ENCODE assay signal across 9 cellular contexts in the genomic region with DNA sequence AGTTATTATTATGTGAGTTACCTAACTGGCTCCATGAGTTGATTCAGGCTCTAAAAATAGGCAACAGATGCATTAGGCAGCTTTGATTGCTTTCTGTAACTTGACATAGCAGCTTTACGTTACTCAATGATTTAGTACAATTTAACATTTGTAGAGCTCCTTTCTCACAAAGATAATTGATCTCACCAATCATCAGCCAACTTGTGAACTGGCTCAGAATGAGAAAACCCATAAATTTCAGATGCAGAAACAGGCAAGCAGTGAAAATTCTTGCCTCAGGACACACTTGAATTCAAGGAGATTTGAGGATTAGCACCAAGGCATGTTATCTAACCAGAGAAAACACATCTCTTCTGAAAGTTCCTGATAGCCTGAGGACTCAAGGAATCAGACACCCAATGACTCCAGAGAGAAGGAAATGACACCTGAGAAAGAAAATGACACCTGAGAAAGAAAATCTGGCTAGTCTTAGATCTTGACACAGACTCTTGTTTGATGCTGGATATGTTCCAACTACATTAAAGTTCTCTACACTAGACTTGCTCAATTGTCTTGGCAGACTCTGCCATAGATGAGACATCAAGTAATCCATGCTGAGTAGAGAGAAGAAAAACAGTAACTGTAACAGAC.
DNase-seq lines count a peak whose midpoint lies in the region; ATAC-seq, FAIRE-seq and TF ChIP-seq lines count a peak whose summit lies in the region.
"Had no signal": no experiment of that assay in that cellular context is flagged by ENCODE, and none has a peak within 500 bp of the region (broad histone marks: within the 10 kb centered on the region; RNA-seq: fewer than 3 reads in every experiment).

No MANE protein-coding gene starts in this region.

- no peaks in the 10 kb centered on the region for H3K79me1 ChIP-seq in IMR-90 (ENCODE audit: low read depth in 1 of 2, low read length in 2 of 2)

- no peak overlapping the region for H3K18ac ChIP-seq in IMR-90 (ENCODE audit: low read depth, low read length)

- POLR2A ChIA-PET in A549 (lab: Yijun Ruan, JAX), result interaction anchor here (0.7 kb wide), 1 partner anchor 368 kb away, joined by 3 read pairs; no protein-coding TSS in a partner anchor
- POLR2A ChIA-PET in IMR-90 (lab: Charles Lee; ENCODE audit: unreplicated experiment), result no interaction called here

- H3K9me1 ChIP-seq in IMR-90 (ENCODE audit: insufficient read depth, low read length), result no peaks in the 10 kb centered on the region

- H3K4me2 ChIP-seq in A549, result peak overlapping the region; percentile 7; the same call in 1 of the 3 replicates
- no peak overlapping the region for H3K4me2 ChIP-seq in IMR-90 (ENCODE audit: low read depth, low read length)

- no peak overlapping the region for H2AK9ac ChIP-seq in IMR-90 (replicated peaks; ENCODE audit: low read depth, low read length, poor library complexity)

- dilution Hi-C loops in IMR-90 (cut with HindIII; ENCODE audit: low sequenced_read_pairs, unreplicated experiment), result no loop called here

- TF ChIP-seq CTCF in A549 (IDR thresholded peaks at IDR 0.05) (no peak), IMR-90 (conservative IDR thresholded peaks at IDR 0.05; ENCODE audit: low read depth, low read length) (no peak), choroid plexus epithelial cell (conservative IDR thresholded peaks at IDR 0.05; ENCODE audit: low read depth, low read length) (no peak), GM13977 (IDR thresholded peaks at IDR 0.05; ENCODE audit: extremely low read depth, insufficient read depth, missing control alignments) (no peak)

- H3K4ac ChIP-seq in IMR-90 (ENCODE audit: low read depth, low read length), result no peak overlapping the region

- ATAC-seq in A549 (no peak), GM19035 (IDR thresholded peaks at IDR 0.05; ENCODE audit: unreplicated experiment) (peak; percentile 37), IMR-90 (ENCODE audit: low read depth) (no peak)

- H4K20me1 ChIP-seq in IMR-90 (ENCODE audit: insufficient read depth, low read length), result no peaks in the 10 kb centered on the region

- TF ChIP-seq RAD21 in A549 (conservative IDR thresholded peaks at IDR 0.05 in 1 of 2, IDR thresholded peaks at IDR 0.05 in 1 of 2), result no peak
- TF ChIP-seq RAD21 in IMR-90 (IDR thresholded peaks at IDR 0.05; ENCODE audit: low read length), result no peak

- H3K14ac ChIP-seq in IMR-90 (replicated peaks; ENCODE audit: low read depth, low read length), result no peak overlapping the region

- intact Hi-C loops in IMR-90 (cut with micrococcal nuclease), result no loop called here

- H3K27me3 ChIP-seq in IMR-90 (ENCODE audit: control insufficient read depth, insufficient read depth, low read length), result no peaks in the 10 kb centered on the region

- no peak overlapping the region for H2BK5ac ChIP-seq in IMR-90 (ENCODE audit: low read depth, low read length, poor library complexity, severe bottlenecking)

- H3K4me3 ChIP-seq in A549, result no peak overlapping the region
- H3K4me3 ChIP-seq in IMR-90 (ENCODE audit: insufficient read depth, low read depth, low read length), result no peak overlapping the region
- H3K4me3 ChIP-seq in choroid plexus epithelial cell (ENCODE audit: low read depth, low read length), result no peak overlapping the region
- H3K4me3 ChIP-seq: lower lobe of right lung had no signal

- H2BK15ac ChIP-seq in IMR-90 (ENCODE audit: low read depth, low read length), result no peak overlapping the region

- H3K36me3 ChIP-seq in IMR-90 (ENCODE audit: control insufficient read depth, insufficient read depth, low read length), result no peaks in the 10 kb centered on the region
- H3K36me3 ChIP-seq: lower lobe of right lung had no signal

- 72% methylated on average over 1 of the region's 1 CpG for WGBS in A549 (ENCODE audit: missing lambda C conversion rate)
- WGBS in IMR-90 (ENCODE audit: extremely low coverage in 2 of 2, insufficient read length in 1 of 2), 2 experiments, result 80% methylated on average over 1 of the region's 1 CpG; no CpG with 5 or more reads in 1 of the 2 experiments

- H3K9ac ChIP-seq in IMR-90 (ENCODE audit: low read depth, low read length), result no peak overlapping the region

- H2BK20ac ChIP-seq in IMR-90 (ENCODE audit: low read depth, low read length), result no peak overlapping the region

- DNase-seq in A549 (ENCODE audit: low read depth in 1 of 2, low spot score in 1 of 2), result peak in 1 of 2 experiments; percentile 6
- DNase-seq in IMR-90, result peak; percentile 87
- peak; percentile 93 for DNase-seq in choroid plexus epithelial cell (ENCODE audit: low read depth)
- no peak for DNase-seq in NOMO-1 treated with dmso at 0.1 percent for 144 hours (lab: John Stamatoyannopoulos, UW; ENCODE audit: unreplicated experiment)
- DNase-seq in GM13977 (ENCODE audit: low spot score), result no peak
- DNase-seq in T1000 (lab: John Stamatoyannopoulos, UW), result no peak
- DNase-seq in activated CD8-positive, alpha-beta memory T cell treated with anti-CD3 and anti-CD28 coated beads for 24 hours, result no peak
- DNase-seq: lower lobe of right lung had no signal

- TF ChIP-seq EP300 in A549 (IDR thresholded peaks at IDR 0.05), result no peak

- CTCF ChIA-PET in A549 (lab: Yijun Ruan, JAX), result interaction anchor here (0.6 kb wide), 1 partner anchor 1988 kb away, joined by 3 read pairs; no protein-coding TSS in a partner anchor
- CTCF ChIA-PET in IMR-90 (lab: Yijun Ruan, JAX), result interaction anchor here (0.6 kb wide), 1 partner anchor 19 kb away, joined by 3 read pairs; no protein-coding TSS in a partner anchor

- H3K9me3 ChIP-seq in A549 (no peaks in the 10 kb centered on the region), IMR-90 (ENCODE audit: control insufficient read depth, insufficient read depth, low read length) (no peaks in the 10 kb centered on the region)
- H3K9me3 ChIP-seq: lower lobe of right lung had no signal

- H3K56ac ChIP-seq in IMR-90 (ENCODE audit: extremely low read depth, insufficient read depth, low read length), result no peak overlapping the region

- H3K4me1 ChIP-seq in A549, result no peaks in the 10 kb centered on the region
- H3K4me1 ChIP-seq in IMR-90 (ENCODE audit: control insufficient read depth, insufficient read depth, low read length), result no peaks in the 10 kb centered on the region
- H3K4me1 ChIP-seq: lower lobe of right lung had no signal

- no peak overlapping the region for H4K5ac ChIP-seq in IMR-90 (ENCODE audit: low read depth, low read length)

- BruUV-seq in IMR-90 (replicated peaks; lab: Mats Ljungman, UMichigan), result no TSS peak

- no peak overlapping the region for H3K27ac ChIP-seq in A549
- no peak overlapping the region for H3K27ac ChIP-seq in IMR-90 (ENCODE audit: insufficient read depth, low read length)
- H3K27ac ChIP-seq: lower lobe of right lung had no signal

- H2AK5ac ChIP-seq in IMR-90 (ENCODE audit: low read depth, low read length), result no peak overlapping the region

- no peak for FAIRE-seq in A549 (lab: Jason Lieb, UNC)

- no peak for TF ChIP-seq POLR2A in A549 (IDR thresholded peaks at IDR 0.05; ENCODE audit: low read length)
- TF ChIP-seq POLR2A in IMR-90 (IDR thresholded peaks at IDR 0.05; ENCODE audit: low read depth, low read length), result no peak

- H4K8ac ChIP-seq in IMR-90 (ENCODE audit: low read depth in 2 of 2, low read length in 2 of 2), result no peak overlapping the region

- H2BK120ac ChIP-seq in IMR-90 (ENCODE audit: low read depth, low read length), result no peak overlapping the region

- H4K91ac ChIP-seq in IMR-90 (ENCODE audit: insufficient read depth, low read depth, low read length), result no peak overlapping the region

- no peak overlapping the region for H3K23ac ChIP-seq in IMR-90 (ENCODE audit: low read depth, low read length)

- H2AFZ ChIP-seq in IMR-90 (replicated peaks; ENCODE audit: low read length, poor library complexity), result no peak overlapping the region

- in situ Hi-C loops in IMR-90 (cut with MboI; ENCODE audit: low sequenced_read_pairs), result no loop called here
- in situ Hi-C loops in GM13977 (cut with MboI; ENCODE audit: low pct_unique_long_range_greater_than_20kb, low sequenced_read_pairs, unreplicated experiment), result no loop called here

TF ChIP-seq in A549, 52 proteins besides CTCF, POLR2A, EP300 and RAD21 (continues in another document):
- TF ChIP-seq RNF2 (IDR thresholded peaks at IDR 0.05; ENCODE audit: borderline replicate concordance, low read depth) (no peak), KDM5A (IDR thresholded peaks at IDR 0.05) (no peak), ZSCAN20 (CRISPR knock-in tag; IDR thresholded peaks at IDR 0.05) (no peak), RFX5 (IDR thresholded peaks at IDR 0.05) (no peak), CBX8 (IDR thresholded peaks at IDR 0.05) (no peak), CHD4 (IDR thresholded peaks at IDR 0.05; ENCODE audit: borderline replicate concordance) (no peak), CHD2 (IDR thresholded peaks at IDR 0.05; ENCODE audit: low read length, partially characterized antibody) (no peak)
- TF ChIP-seq, protein P1, sequence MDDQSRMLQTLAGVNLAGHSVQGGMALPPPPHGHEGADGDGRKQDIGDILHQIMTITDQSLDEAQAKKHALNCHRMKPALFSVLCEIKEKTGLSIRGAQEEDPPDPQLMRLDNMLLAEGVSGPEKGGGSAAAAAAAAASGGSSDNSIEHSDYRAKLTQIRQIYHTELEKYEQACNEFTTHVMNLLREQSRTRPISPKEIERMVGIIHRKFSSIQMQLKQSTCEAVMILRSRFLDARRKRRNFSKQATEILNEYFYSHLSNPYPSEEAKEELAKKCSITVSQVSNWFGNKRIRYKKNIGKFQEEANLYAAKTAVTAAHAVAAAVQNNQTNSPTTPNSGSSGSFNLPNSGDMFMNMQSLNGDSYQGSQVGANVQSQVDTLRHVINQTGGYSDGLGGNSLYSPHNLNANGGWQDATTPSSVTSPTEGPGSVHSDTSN (IDR thresholded peaks at IDR 0.05), result no peak

TF ChIP-seq in IMR-90, 13 proteins besides CTCF, POLR2A, EP300 and RAD21:
- TF ChIP-seq SMC3 (IDR thresholded peaks at IDR 0.05; ENCODE audit: low read depth, low read length) (no peak), CEBPB (IDR thresholded peaks at IDR 0.05; ENCODE audit: low read depth, low read length) (peak; percentile 84), RFX5 (IDR thresholded peaks at IDR 0.05; ENCODE audit: low read depth, low read length) (no peak)

Comparison
In these comparisons a context has a peak if more than half of its experiments do, and no peak if none do; other contexts are left out.
1. DNase-seq: peak in IMR-90 (single experiment) and choroid plexus epithelial cell (single experiment); none in NOMO-1 treated with dmso at 0.1 percent for 144 hours (single experiment), GM13977 (single experiment), T1000 (single experiment) and activated CD8-positive, alpha-beta memory T cell treated with anti-CD3 and anti-CD28 coated beads for 24 hours (single experiment).